15 cellular contexts compared by ENCODE assay signal in genomic region chr13:30585748-30586262, GRCh38. TPM values are rescaled to one million over a fixed set of nuclear protein-coding genes. Genes with fewer than 3 reads are reported as not detected.
A peak's percentile ranks its signal among the peaks of the same experiment; 100 is the strongest.
DNase-seq lines count a peak whose midpoint lies in the region; ATAC-seq and TF ChIP-seq lines count a peak whose summit lies in the region.
"Had no signal": no experiment of that assay in that cellular context is flagged by ENCODE, and none has a peak within 500 bp of the region (broad histone marks: within the 10 kb centered on the region; RNA-seq: fewer than 3 reads in every experiment).

No MANE protein-coding gene starts in this region.

- H3K4me3 ChIP-seq in MG63: no peak overlapping the region
- no peak overlapping the region for H3K4me3 ChIP-seq in left lung
- H3K4me3 ChIP-seq in CD8-positive, alpha-beta memory T cell (ENCODE audit: low read length): no peak overlapping the region
- H3K4me3 ChIP-seq: pancreas had no signal

- peak overlapping the region; percentile 2 to 26 for H3K27ac ChIP-seq in left lung
- H3K27ac ChIP-seq in CD8-positive, alpha-beta memory T cell (ENCODE audit: low read depth, low read length): no peak overlapping the region
- H3K27ac ChIP-seq: pancreas had no signal

- no peak overlapping the region for H3K4me3 Mint-ChIP-seq in CD8-positive, alpha-beta memory T cell
- H3K4me3 Mint-ChIP-seq: activated B cell treated with CpG ODN at 0.5 μM for 24 hours, endodermal cell had no signal

- peaks cover 0 to 6% of the 10 kb centered on the region in 2 donors for H3K27me3 Mint-ChIP-seq in CD8-positive, alpha-beta memory T cell
- H3K27me3 Mint-ChIP-seq: activated B cell treated with CpG ODN at 0.5 μM for 24 hours had no signal

- CTCF ChIA-PET in CD8-positive, alpha-beta memory T cell (lab: Charles Lee): interaction anchor here (3.4 kb wide), 1 partner anchor 453 kb away, joined by 10 read pairs; no protein-coding TSS in a partner anchor

- H3K36me3 Mint-ChIP-seq in CD8-positive, alpha-beta memory T cell: peaks cover 0 to 3% (median 0%) of the 10 kb centered on the region in 3 donors

- ATAC-seq in left lung: peak; percentile 95
- ATAC-seq in GM19395 (IDR thresholded peaks at IDR 0.05; ENCODE audit: unreplicated experiment): no peak

- no peak for TF ChIP-seq CTCF in left lung (IDR thresholded peaks at IDR 0.05)

- H3K27ac Mint-ChIP-seq in CD8-positive, alpha-beta memory T cell: no peak overlapping the region
- H3K27ac Mint-ChIP-seq: activated B cell treated with CpG ODN at 0.5 μM for 24 hours, endodermal cell had no signal

- H3K4me1 Mint-ChIP-seq in CD8-positive, alpha-beta memory T cell: no peaks in the 10 kb centered on the region

- POLR2A ChIA-PET in CD8-positive, alpha-beta memory T cell (lab: Charles Lee): no interaction called here

- no peaks in the 10 kb centered on the region for H3K9me3 Mint-ChIP-seq in CD8-positive, alpha-beta memory T cell
- H3K9me3 Mint-ChIP-seq: activated B cell treated with CpG ODN at 0.5 μM for 24 hours, endodermal cell had no signal

- H3K27me3 ChIP-seq in MG63: no peaks in the 10 kb centered on the region
- no peaks in the 10 kb centered on the region for H3K27me3 ChIP-seq in left lung
- H3K27me3 ChIP-seq in CD8-positive, alpha-beta memory T cell (ENCODE audit: insufficient read depth, low read length, poor library complexity, severe bottlenecking): no peaks in the 10 kb centered on the region
- H3K27me3 ChIP-seq: pancreas had no signal

- intact Hi-C loops in left lung (cut with DNase I): no loop called here

- no peaks in the 10 kb centered on the region for H3K4me1 ChIP-seq in left lung
- H3K4me1 ChIP-seq in CD8-positive, alpha-beta memory T cell (ENCODE audit: insufficient read depth, low read length): no peaks in the 10 kb centered on the region

- DNase-seq in CD1c-positive myeloid dendritic cell (ENCODE audit: extremely low spot score) (peak; percentile 10), MG63 (peak; percentile 14), astrocyte of the hippocampus (ENCODE audit: low read depth, low spot score) (peak; percentile 63), left lung (no peak), NCI-H774 (lab: John Stamatoyannopoulos, UW) (no peak), iPS-NIHi7 (ENCODE audit: extremely low spot score) (no peak)
- no peak for DNase-seq in CD8-positive, alpha-beta memory T cell
- DNase-seq: activated B cell treated with CpG ODN at 0.5 μM for 24 hours; activated naive CD4-positive, alpha-beta T cell; AML-193; endodermal cell; head of caudate nucleus; kidney glomerular epithelial cell; pancreas had no signal

- H3K9me3 ChIP-seq in MG63 (no peaks in the 10 kb centered on the region), left lung (no peaks in the 10 kb centered on the region)
- H3K9me3 ChIP-seq in CD8-positive, alpha-beta memory T cell (ENCODE audit: low read length): no peaks in the 10 kb centered on the region
- H3K9me3 ChIP-seq: pancreas had no signal

- H3K36me3 ChIP-seq in MG63: no peaks in the 10 kb centered on the region
- H3K36me3 ChIP-seq in left lung: no peaks in the 10 kb centered on the region
- H3K36me3 ChIP-seq in CD8-positive, alpha-beta memory T cell (ENCODE audit: insufficient read depth, low read length): no peaks in the 10 kb centered on the region
- H3K36me3 ChIP-seq: pancreas had no signal

RNA-seq across cellular contexts. Expression of gene USPL1, which starts 31.9 kb away (rescaled TPM):
- 20.3 and 23.4 TPM in 2 replicates for total RNA-seq in MG63 (2014; rRNA removed; shearing (Covaris generic); ENCODE audit: low replicate concordance)
- 10 to 100 TPM; 12.1 to 14.0 TPM for total RNA-seq in left lung
- 10 to 100 TPM; 15.4 to 15.6 TPM for total RNA-seq in CD8-positive, alpha-beta memory T cell
- polyA plus RNA-seq in CD8-positive, alpha-beta memory T cell: 16.8 TPM

Comparison
In these comparisons a context has a peak if more than half of its experiments do, and no peak if none do; other contexts are left out.
1. DNase-seq: peak in CD1c-positive myeloid dendritic cell (single experiment), MG63 (single experiment) and astrocyte of the hippocampus (single experiment); none in left lung (0 of 2), CD8-positive, alpha-beta memory T cell (0 of 5), NCI-H774 (single experiment) and iPS-NIHi7 (single experiment).